In the genomic region with DNA sequence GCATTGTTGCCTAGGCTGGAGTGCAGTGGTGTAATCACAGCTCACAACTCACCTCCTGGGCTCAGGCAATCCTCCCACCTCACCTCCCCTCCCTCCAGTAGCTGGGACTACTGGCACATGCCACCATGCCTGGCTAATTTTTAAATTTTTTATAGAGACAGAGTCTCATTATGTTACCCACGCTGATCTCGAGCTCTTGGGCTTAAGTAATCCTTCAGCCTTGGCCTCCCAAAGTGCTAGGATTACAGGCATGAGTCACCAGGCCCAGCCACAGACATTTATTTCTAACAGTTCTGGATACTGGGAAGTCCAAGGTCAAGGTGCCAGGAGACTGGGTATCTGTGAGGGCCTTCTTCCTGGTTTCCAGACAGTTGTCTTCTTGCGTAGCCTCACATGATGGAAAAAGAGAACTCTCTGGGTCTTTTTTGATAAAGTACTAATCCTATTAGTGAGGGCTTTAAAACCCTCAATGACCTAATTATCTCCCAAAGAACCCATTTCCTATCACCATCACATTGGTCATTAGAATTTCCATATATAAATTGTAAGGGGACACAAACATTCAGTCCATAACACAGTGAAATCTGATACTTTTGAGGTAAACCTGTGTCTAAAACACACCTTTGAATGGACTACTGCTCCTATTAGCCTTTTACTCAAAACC, we compare ENCODE assay signal across 8 cellular contexts.
DNase-seq lines count a peak whose midpoint lies in the region; ATAC-seq and TF ChIP-seq lines count a peak whose summit lies in the region.
"Had no signal": no experiment of that assay in that cellular context is flagged by ENCODE, and none has a peak within 500 bp of the region (broad histone marks: within the 10 kb centered on the region; RNA-seq: fewer than 3 reads in every experiment).

No MANE protein-coding gene starts in this region.

- H3K4ac ChIP-seq in IMR-90 (ENCODE audit: low read depth, low read length): peak overlapping the region; percentile 8

- DNase-seq in IMR-90: peak; percentile 80
- DNase-seq in iris pigment epithelial cell (ENCODE audit: low read depth): peak; percentile 76
- DNase-seq in NCI-H1105 treated with DMSO at 0.1 percent for 48 hours (lab: John Stamatoyannopoulos, UW): no peak
- DNase-seq in NCI-H2081 treated with DMSO at 0.1 percent for 48 hours (lab: John Stamatoyannopoulos, UW): no peak
- DNase-seq in germinal center (ENCODE audit: low spot score): no peak
- DNase-seq: NCI-H1092 had no signal

- H2BK20ac ChIP-seq in IMR-90 (ENCODE audit: low read depth, low read length): no peak overlapping the region

- H4K20me1 ChIP-seq in IMR-90 (ENCODE audit: insufficient read depth, low read length): peaks cover 14% of the 10 kb centered on the region; the same call in 1 of the 2 replicates

- peak overlapping the region; percentile 84 for H2BK5ac ChIP-seq in IMR-90 (ENCODE audit: low read depth, low read length, poor library complexity, severe bottlenecking)

- peak; percentile 65 for ATAC-seq in IMR-90 (ENCODE audit: low read depth)

- no peaks in the 10 kb centered on the region; the same call in 1 of the 2 replicates for H3K9me1 ChIP-seq in IMR-90 (ENCODE audit: insufficient read depth, low read length)

- no peak overlapping the region for H4K91ac ChIP-seq in IMR-90 (ENCODE audit: insufficient read depth, low read depth, low read length)

- H3K18ac ChIP-seq in IMR-90 (ENCODE audit: low read depth, low read length): no peak overlapping the region

- H3K4me3 ChIP-seq in IMR-90 (ENCODE audit: insufficient read depth, low read depth, low read length) (no peak overlapping the region), WI38 (ENCODE audit: low read depth, low read length) (peak overlapping the region; percentile 58), stomach smooth muscle (ENCODE audit: low read length in 2 of 2) (peak overlapping the region; percentile 10 to 68)

- no peaks in the 10 kb centered on the region for H3K27me3 ChIP-seq in IMR-90 (ENCODE audit: control insufficient read depth, insufficient read depth, low read length)
- H3K27me3 ChIP-seq in stomach smooth muscle (ENCODE audit: control insufficient read depth in 1 of 2, insufficient read depth in 2 of 2, low read length in 2 of 2): no peaks in the 10 kb centered on the region

- no CpG with 5 or more reads among the region's 3 CpGs for WGBS in IMR-90 (ENCODE audit: extremely low coverage in 2 of 2, insufficient read length in 1 of 2), 2 experiments

- no peak overlapping the region for H2BK15ac ChIP-seq in IMR-90 (ENCODE audit: low read depth, low read length)

- peak overlapping the region; percentile 95 for H2AK5ac ChIP-seq in IMR-90 (ENCODE audit: low read depth, low read length)

- no peak overlapping the region for H4K5ac ChIP-seq in IMR-90 (ENCODE audit: low read depth, low read length)

- TF ChIP-seq CTCF in IMR-90 (conservative IDR thresholded peaks at IDR 0.05; ENCODE audit: low read depth, low read length): no peak
- no peak for TF ChIP-seq CTCF in WI38 (IDR thresholded peaks at IDR 0.05; ENCODE audit: low read depth, low read length)

- H3K14ac ChIP-seq in IMR-90 (replicated peaks; ENCODE audit: low read depth, low read length): 0 out of 2 replicates have a peak overlapping the region, but pooled peaks have one; percentile 55

- H3K9me3 ChIP-seq in IMR-90 (ENCODE audit: control insufficient read depth, insufficient read depth, low read length): no peaks in the 10 kb centered on the region
- no peaks in the 10 kb centered on the region for H3K9me3 ChIP-seq in stomach smooth muscle (ENCODE audit: control insufficient read depth in 2 of 2, low read length in 2 of 2)

- peak overlapping the region; percentile 62; the same call in 1 of the 2 replicates for H3K27ac ChIP-seq in IMR-90 (ENCODE audit: insufficient read depth, low read length)
- peak overlapping the region; percentile 56 for H3K27ac ChIP-seq in stomach smooth muscle (ENCODE audit: low read length)

- no peak overlapping the region for H2AFZ ChIP-seq in IMR-90 (replicated peaks; ENCODE audit: low read length, poor library complexity)

- no peak overlapping the region for H3K56ac ChIP-seq in IMR-90 (ENCODE audit: extremely low read depth, insufficient read depth, low read length)

- peak overlapping the region in 1 of 2 experiments; percentile 28; a peak in 1 of 4 replicates for H4K8ac ChIP-seq in IMR-90 (ENCODE audit: low read depth in 2 of 2, low read length in 2 of 2)

- peaks cover 7 to 46% of the 10 kb centered on the region in 2 experiments for H3K79me1 ChIP-seq in IMR-90 (ENCODE audit: low read depth in 1 of 2, low read length in 2 of 2)

- in situ Hi-C loops in IMR-90 (cut with MboI; ENCODE audit: low sequenced_read_pairs): no loop called here

- dilution Hi-C loops in IMR-90 (cut with HindIII; ENCODE audit: low sequenced_read_pairs, unreplicated experiment): no loop called here

- POLR2A ChIA-PET in IMR-90 (lab: Charles Lee; ENCODE audit: unreplicated experiment): no interaction called here

- H3K4me2 ChIP-seq in IMR-90 (ENCODE audit: low read depth, low read length): peak overlapping the region; percentile 36

- CTCF ChIA-PET in IMR-90 (lab: Yijun Ruan, JAX): interaction anchor here (1.0 kb wide), 1 partner anchor 13 kb away, joined by 3 read pairs; no protein-coding TSS in a partner anchor

- H2BK120ac ChIP-seq in IMR-90 (ENCODE audit: low read depth, low read length): no peak overlapping the region

- H2AK9ac ChIP-seq in IMR-90 (replicated peaks; ENCODE audit: low read depth, low read length, poor library complexity): no peak overlapping the region

- H3K36me3 ChIP-seq in IMR-90 (ENCODE audit: control insufficient read depth, insufficient read depth, low read length): no peaks in the 10 kb centered on the region
- no peaks in the 10 kb centered on the region for H3K36me3 ChIP-seq in stomach smooth muscle (ENCODE audit: control insufficient read depth in 2 of 2, insufficient read depth in 2 of 2, low read length in 2 of 2)

- H3K23ac ChIP-seq in IMR-90 (ENCODE audit: low read depth, low read length): no peak overlapping the region

- TF ChIP-seq POLR2A in IMR-90 (IDR thresholded peaks at IDR 0.05; ENCODE audit: low read depth, low read length): no peak

- intact Hi-C loops in IMR-90 (cut with micrococcal nuclease): no loop called here

- BruUV-seq in IMR-90 (replicated peaks; lab: Mats Ljungman, UMichigan): no TSS peak

- H3K9ac ChIP-seq in IMR-90 (ENCODE audit: low read depth, low read length) (no peak overlapping the region), stomach smooth muscle (ENCODE audit: low read length in 2 of 2) (peak overlapping the region; percentile 23 to 37)

- H3K4me1 ChIP-seq in IMR-90 (ENCODE audit: control insufficient read depth, insufficient read depth, low read length) (peaks cover 2% of the 10 kb centered on the region; the same call in 1 of the 2 replicates), stomach smooth muscle (ENCODE audit: control insufficient read depth, insufficient read depth, low read length) (peaks cover 9% of the 10 kb centered on the region)

- TF ChIP-seq RAD21 in IMR-90 (IDR thresholded peaks at IDR 0.05; ENCODE audit: low read length): no peak

TF ChIP-seq in IMR-90, 13 proteins besides CTCF, POLR2A, EP300 and RAD21:
- TF ChIP-seq SMC3 (IDR thresholded peaks at IDR 0.05; ENCODE audit: low read depth, low read length) (no peak), BHLHE40 (IDR thresholded peaks at IDR 0.05; ENCODE audit: low read depth, low read length) (0 out of 2 replicates have a peak, but pooled peaks have one; percentile 38), FOS (IDR thresholded peaks at IDR 0.05; ENCODE audit: low read depth, low read length) (peak; percentile 78; the same call in 1 of the 2 replicates)
TF ChIP-seq in IMR-90: peak in this region for 2.

Comparison
In these comparisons a context has a peak if more than half of its experiments do, and no peak if none do; other contexts are left out.
1. DNase-seq: peak in IMR-90 (single experiment) and iris pigment epithelial cell (single experiment); none in NCI-H1105 treated with DMSO at 0.1 percent for 48 hours (single experiment), NCI-H2081 treated with DMSO at 0.1 percent for 48 hours (single experiment) and germinal center (single experiment).